9 cellular contexts compared by ENCODE assay signal in genomic region chr2:169768262-169768995, GRCh38. TPM values are rescaled to one million over a fixed set of nuclear protein-coding genes. Genes with fewer than 3 reads are reported as not detected.
DNase-seq lines count a peak whose midpoint lies in the region; ATAC-seq and TF ChIP-seq lines count a peak whose summit lies in the region.
"Had no signal": no experiment of that assay in that cellular context is flagged by ENCODE, and none has a peak within 500 bp of the region (broad histone marks: within the 10 kb centered on the region; RNA-seq: fewer than 3 reads in every experiment).

No MANE protein-coding gene starts in this region.

- TF ChIP-seq CTCF in gastroesophageal sphincter (IDR thresholded peaks at IDR 0.05) (no peak), PC-3 (conservative IDR thresholded peaks at IDR 0.05; ENCODE audit: low read depth, low read length) (no peak)

- no CpG with 5 or more reads among the region's 72 CpGs for WGBS in gastroesophageal sphincter (ENCODE audit: low coverage in 1 of 2), 2 donors

- H2AFZ ChIP-seq in PC-3 (ENCODE audit: low read length): no peak overlapping the region

- ATAC-seq in CD4-positive, CD25-positive, alpha-beta regulatory T cell (ENCODE audit: low read depth in 2 of 2): peak; percentile 38 to 56
- ATAC-seq in esophagus mucosa (peak; percentile 57), sciatic nerve (peak; percentile 59), gastroesophageal sphincter (no peak), PC-3 (no peak)

- peaks cover 0 to 12% (median 12%) of the 10 kb centered on the region in 4 donors for H3K4me1 Mint-ChIP-seq in CD4-positive, CD25-positive, alpha-beta regulatory T cell
- H3K4me1 Mint-ChIP-seq in activated CD4-positive, alpha-beta memory T cell treated with anti-CD3 and anti-CD28 coated beads for 36 hours (ENCODE audit: low read depth): peaks cover 7% of the 10 kb centered on the region

- no peaks in the 10 kb centered on the region for H3K36me3 Mint-ChIP-seq in CD4-positive, CD25-positive, alpha-beta regulatory T cell
- H3K36me3 Mint-ChIP-seq in activated CD4-positive, alpha-beta memory T cell treated with anti-CD3 and anti-CD28 coated beads for 36 hours: no peaks in the 10 kb centered on the region

- no TSS peak for BruUV-seq in PC-3 (replicated peaks; lab: Mats Ljungman, UMichigan)

- H3K4me2 ChIP-seq in PC-3 (ENCODE audit: low read length): no peak overlapping the region

- H3K36me3 ChIP-seq in CD4-positive, CD25-positive, alpha-beta regulatory T cell (ENCODE audit: control insufficient read depth, insufficient read depth, low read length): no peaks in the 10 kb centered on the region
- no peaks in the 10 kb centered on the region; the same call in 1 of the 2 replicates for H3K36me3 ChIP-seq in SJCRH30
- no peaks in the 10 kb centered on the region for H3K36me3 ChIP-seq in gastroesophageal sphincter
- H3K36me3 ChIP-seq in PC-3 (ENCODE audit: low read depth, low read length): no peaks in the 10 kb centered on the region

- H3K9ac ChIP-seq in PC-3 (ENCODE audit: low read length): no peak overlapping the region

- CTCF ChIA-PET in activated CD4-positive, alpha-beta memory T cell treated with anti-CD3 and anti-CD28 coated beads for 36 hours (lab: Charles Lee): interaction anchor here (0.7 to 1.5 kb wide), 5 partner anchors 11 to 289 kb away, joined by 3 to 4 read pairs (median 3); partner anchors contain the start of gene BBS5
- CTCF ChIA-PET in PC-3 (lab: Charles Lee): no interaction called here

- no peaks in the 10 kb centered on the region for H3K79me2 ChIP-seq in PC-3 (ENCODE audit: low read length)

- H3F3A ChIP-seq in PC-3 (ENCODE audit: low read length, unreplicated experiment): no peaks in the 10 kb centered on the region

- H3K27ac Mint-ChIP-seq in CD4-positive, CD25-positive, alpha-beta regulatory T cell: no peak overlapping the region
- no peak overlapping the region for H3K27ac Mint-ChIP-seq in activated CD4-positive, alpha-beta memory T cell treated with anti-CD3 and anti-CD28 coated beads for 36 hours

- POLR2A ChIA-PET in activated CD4-positive, alpha-beta memory T cell treated with anti-CD3 and anti-CD28 coated beads for 36 hours (lab: Charles Lee): no interaction called here
- POLR2A ChIA-PET in PC-3 (lab: Charles Lee; ENCODE audit: unreplicated experiment): no interaction called here

- no peaks in the 10 kb centered on the region for H3K9me3 ChIP-seq in CD4-positive, CD25-positive, alpha-beta regulatory T cell (ENCODE audit: control insufficient read depth in 2 of 2, low read length in 2 of 2)
- H3K9me3 ChIP-seq in SJCRH30 (replicated peaks) (no peaks in the 10 kb centered on the region), gastroesophageal sphincter (no peaks in the 10 kb centered on the region), PC-3 (ENCODE audit: low read length) (no peaks in the 10 kb centered on the region)

- no peak overlapping the region for H3K27ac ChIP-seq in CD4-positive, CD25-positive, alpha-beta regulatory T cell (ENCODE audit: insufficient read depth, low read length, poor library complexity, severe bottlenecking)
- H3K27ac ChIP-seq in SJCRH30 (no peak overlapping the region), gastroesophageal sphincter (no peak overlapping the region), PC-3 (ENCODE audit: low read length) (no peak overlapping the region)
- H3K27ac ChIP-seq: epithelial cell of prostate had no signal

- DNase-seq in CD4-positive, CD25-positive, alpha-beta regulatory T cell: peak in 2 of 3 donors; percentile 8 to 73
- DNase-seq in activated CD4-positive, alpha-beta memory T cell treated with anti-CD3 and anti-CD28 coated beads for 36 hours: peak; percentile 44
- DNase-seq in sciatic nerve (ENCODE audit: low spot score) (no peak), SJCRH30 (no peak), GOT3 (lab: John Stamatoyannopoulos, UW) (no peak), PC-3 (no peak)

- H3K27me3 ChIP-seq in CD4-positive, CD25-positive, alpha-beta regulatory T cell (ENCODE audit: control insufficient read depth, insufficient read depth, low read length): peaks cover 5% of the 10 kb centered on the region
- H3K27me3 ChIP-seq in SJCRH30 (no peaks in the 10 kb centered on the region), gastroesophageal sphincter (peaks cover 11% of the 10 kb centered on the region), PC-3 (ENCODE audit: low read length) (no peaks in the 10 kb centered on the region)

- no peak for TF ChIP-seq EP300 in gastroesophageal sphincter (IDR thresholded peaks at IDR 0.05)

- H3K4me3 ChIP-seq in CD4-positive, CD25-positive, alpha-beta regulatory T cell (ENCODE audit: low read depth, low read length): no peak overlapping the region
- H3K4me3 ChIP-seq in SJCRH30 (no peak overlapping the region), gastroesophageal sphincter (peak overlapping the region in 1 of 2 donors; percentile 39), PC-3 (ENCODE audit: low read length) (no peak overlapping the region)

- intact Hi-C loops in activated CD4-positive, alpha-beta memory T cell treated with anti-CD3 and anti-CD28 coated beads for 36 hours (cut with micrococcal nuclease): no loop called here
- intact Hi-C loops in sciatic nerve (cut with DNase I): no loop called here
- intact Hi-C loops in PC-3 (cut with micrococcal nuclease): no loop called here

- H4K20me1 ChIP-seq in PC-3 (ENCODE audit: low read length): no peaks in the 10 kb centered on the region

- peak overlapping the region; percentile 64 to 86 (median 78) for H3K4me3 Mint-ChIP-seq in CD4-positive, CD25-positive, alpha-beta regulatory T cell
- peak overlapping the region; percentile 54 for H3K4me3 Mint-ChIP-seq in activated CD4-positive, alpha-beta memory T cell treated with anti-CD3 and anti-CD28 coated beads for 36 hours

- TF ChIP-seq POLR2A in gastroesophageal sphincter (IDR thresholded peaks at IDR 0.05): no peak

- H3K9me2 ChIP-seq in PC-3 (replicated peaks; ENCODE audit: low read length): no peaks in the 10 kb centered on the region

- H3K9me3 Mint-ChIP-seq in CD4-positive, CD25-positive, alpha-beta regulatory T cell: no peaks in the 10 kb centered on the region
- no peaks in the 10 kb centered on the region for H3K9me3 Mint-ChIP-seq in activated CD4-positive, alpha-beta memory T cell treated with anti-CD3 and anti-CD28 coated beads for 36 hours

- H3K27me3 Mint-ChIP-seq in CD4-positive, CD25-positive, alpha-beta regulatory T cell: peaks cover 37% of the 10 kb centered on the region
- H3K27me3 Mint-ChIP-seq in activated CD4-positive, alpha-beta memory T cell treated with anti-CD3 and anti-CD28 coated beads for 36 hours: peaks cover 10% of the 10 kb centered on the region

- peaks cover 15% of the 10 kb centered on the region for H3K4me1 ChIP-seq in CD4-positive, CD25-positive, alpha-beta regulatory T cell (ENCODE audit: control insufficient read depth, insufficient read depth, low read length, poor library complexity, severe bottlenecking)
- H3K4me1 ChIP-seq in SJCRH30 (peaks cover 5% of the 10 kb centered on the region), gastroesophageal sphincter (peaks cover 0 to 21% (median 0%) of the 10 kb centered on the region in 3 donors), PC-3 (ENCODE audit: insufficient read depth, low read length) (peaks cover 16% of the 10 kb centered on the region)

RNA-seq across cellular contexts. Expression of gene SSB, which starts 30.2 kb away (rescaled TPM):
- 82.0 TPM for total RNA-seq in CD4-positive, CD25-positive, alpha-beta regulatory T cell
- 100 to 1,000 TPM; 106 to 146 (median 127) TPM for polyA plus RNA-seq in CD4-positive, CD25-positive, alpha-beta regulatory T cell
- 100 to 1,000 TPM; 112 to 120 TPM for total RNA-seq in activated CD4-positive, alpha-beta memory T cell treated with anti-CD3 and anti-CD28 coated beads for 36 hours
- total RNA-seq in esophagus mucosa (40.1 TPM), sciatic nerve (74.6 TPM), gastroesophageal sphincter (100 to 1,000 TPM in 1 of 4 donors, 10 to 100 TPM in 3; 60.6 to 102 (median 78.3) TPM), PC-3 (2014; rRNA removed) (108 and 109 TPM in 2 replicates)
- total RNA-seq in SJCRH30 (2014; rRNA removed; shearing (Covaris generic)): 225 and 256 TPM in 2 replicates

RNA-seq across cellular contexts. Expression of gene KLHL23, which starts 34.8 kb away (rescaled TPM):
- 1.3 TPM for total RNA-seq in CD4-positive, CD25-positive, alpha-beta regulatory T cell
- 1 to 10 TPM; 1.3 to 3.7 (median 3.1) TPM for polyA plus RNA-seq in CD4-positive, CD25-positive, alpha-beta regulatory T cell
- total RNA-seq in activated CD4-positive, alpha-beta memory T cell treated with anti-CD3 and anti-CD28 coated beads for 36 hours: 1 to 10 TPM; 3.1 to 3.9 TPM
- total RNA-seq in esophagus mucosa: 1.6 TPM
- 8.7 TPM for total RNA-seq in sciatic nerve
- 51.1 and 52.3 TPM in 2 replicates for total RNA-seq in SJCRH30 (2014; rRNA removed; shearing (Covaris generic))
- total RNA-seq in gastroesophageal sphincter: 10 to 100 TPM; 24.1 to 67.2 (median 55.4) TPM
- 13.6 and 15.3 TPM in 2 replicates for total RNA-seq in PC-3 (2014; rRNA removed)

RNA-seq across cellular contexts. Expression of gene METTL5, which starts 56.3 kb away (rescaled TPM):
- 26.7 TPM for total RNA-seq in CD4-positive, CD25-positive, alpha-beta regulatory T cell
- polyA plus RNA-seq in CD4-positive, CD25-positive, alpha-beta regulatory T cell: 100 to 1,000 TPM; 113 to 142 (median 137) TPM
- total RNA-seq in activated CD4-positive, alpha-beta memory T cell treated with anti-CD3 and anti-CD28 coated beads for 36 hours: 100 to 1,000 TPM; 109 to 110 TPM
- 41.2 TPM for total RNA-seq in esophagus mucosa
- total RNA-seq in sciatic nerve: 43.1 TPM
- 40.5 and 41.2 TPM in 2 replicates for total RNA-seq in SJCRH30 (2014; rRNA removed; shearing (Covaris generic))
- total RNA-seq in gastroesophageal sphincter: 10 to 100 TPM; 46.3 to 91.2 (median 71.1) TPM
- 61.1 and 62.0 TPM in 2 replicates for total RNA-seq in PC-3 (2014; rRNA removed)

RNA-seq across cellular contexts. Expression of gene UBR3, which starts 58.8 kb away (rescaled TPM):
- total RNA-seq in CD4-positive, CD25-positive, alpha-beta regulatory T cell: 45.1 TPM
- 10 to 100 TPM in 1 of 4 donors, 1 to 10 TPM in 3; 8.1 to 10.0 (median 9.2) TPM for polyA plus RNA-seq in CD4-positive, CD25-positive, alpha-beta regulatory T cell
- 10 to 100 TPM; 16.2 to 18.1 TPM for total RNA-seq in activated CD4-positive, alpha-beta memory T cell treated with anti-CD3 and anti-CD28 coated beads for 36 hours
- 23.8 TPM for total RNA-seq in esophagus mucosa
- 80.3 TPM for total RNA-seq in sciatic nerve
- 26.4 and 31.4 TPM in 2 replicates for total RNA-seq in SJCRH30 (2014; rRNA removed; shearing (Covaris generic))
- 100 to 1,000 TPM in 1 of 4 donors, 10 to 100 TPM in 3; 52.9 to 122 (median 66.9) TPM for total RNA-seq in gastroesophageal sphincter
- total RNA-seq in PC-3 (2014; rRNA removed): 29.3 and 30.9 TPM in 2 replicates

Comparison
In these comparisons a context has a peak if more than half of its experiments do, and no peak if none do; other contexts are left out.
1. ATAC-seq: peak in CD4-positive, CD25-positive, alpha-beta regulatory T cell (2 of 2), esophagus mucosa (single experiment) and sciatic nerve (single experiment); none in gastroesophageal sphincter (single experiment) and PC-3 (single experiment).
2. DNase-seq: peak in CD4-positive, CD25-positive, alpha-beta regulatory T cell (2 of 3) and activated CD4-positive, alpha-beta memory T cell treated with anti-CD3 and anti-CD28 coated beads for 36 hours (single experiment); none in sciatic nerve (single experiment), SJCRH30 (0 of 2), GOT3 (single experiment) and PC-3 (single experiment).